Comparison of ENCODE assay signal across 30 cellular contexts in the genomic region with DNA sequence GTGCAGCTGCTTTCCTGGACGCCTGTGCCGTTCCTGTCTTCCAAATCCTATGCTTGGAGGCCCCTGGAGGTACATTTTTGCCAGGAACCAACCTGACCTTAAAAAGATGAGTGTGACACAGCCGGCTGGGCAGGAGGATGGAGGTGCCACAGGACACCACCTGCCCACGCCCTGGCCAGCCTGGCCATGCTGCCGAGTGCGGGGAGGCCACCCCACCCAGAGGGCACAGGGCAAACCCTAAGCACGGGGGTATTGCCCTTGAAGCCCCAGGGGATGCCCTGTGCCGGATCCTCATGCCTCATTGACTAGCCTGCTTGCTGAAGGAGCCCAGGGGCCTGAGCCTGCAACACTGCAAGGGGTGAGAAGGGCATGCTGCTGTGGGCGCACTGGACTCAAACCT.
"Had no signal": no experiment of that assay in that cellular context is flagged by ENCODE, and none has a peak within 500 bp of the region (broad histone marks: within the 10 kb centered on the region; RNA-seq: fewer than 3 reads in every experiment).

No MANE protein-coding gene starts in this region.

- DNase-seq: activated CD4-positive, alpha-beta memory T cell treated with anti-CD3 and anti-CD28 coated beads for 36 hours; activated CD4-positive, alpha-beta T cell treated with anti-CD3 and anti-CD28 coated beads, Interleukin-2, amount 10 ng/mL, durations not matched to agents 24 days and 14 days; activated CD4-positive, CD25-positive, alpha-beta regulatory T cell; activated CD4-positive, CD25-positive, alpha-beta regulatory T cell treated with anti-CD3 and anti-CD28 coated beads, Interleukin-2, amount 50 U/mL, for 72 hours; activated CD8-positive, alpha-beta memory T cell treated with anti-CD3 and anti-CD28 coated beads, Interleukin-2, amount 10 ng/mL, durations not matched to agents 7 days and 5 days; activated CD8-positive, alpha-beta memory T cell treated with anti-CD3 and anti-CD28 coated beads, Interleukin-2, amount 50 U/mL, for 4 hours; activated CD8-positive, alpha-beta T cell treated with anti-CD3 and anti-CD28 coated beads, Interleukin-2, amount 10 ng/mL, durations not matched to agents 7 days and 5 days; activated effector memory CD4-positive, alpha-beta T cell treated with Interleukin-2 at 50 U/mL for 16 hours; activated gamma-delta T cell treated with Interleukin-2 at 50 U/mL for 16 hours; activated naive CD4-positive, alpha-beta T cell treated with Interleukin-2 at 50 U/mL for 16 hours; activated naive CD8-positive, alpha-beta T cell treated with anti-CD3 and anti-CD28 coated beads, Interleukin-2, amount 10 ng/mL, durations not matched to agents 7 days and 5 days; activated T-cell treated with anti-CD3 and anti-CD28 coated beads, Interleukin-2, amount 50 U/mL, for 1 hour; central memory CD4-positive, alpha-beta T cell; cerebellar nuclear complex; colonic mucosa; effector memory CD4-positive, alpha-beta T cell; endodermal cell; foreskin fibroblast; head of caudate nucleus; T-cell; T-helper 9 cell had no signal

- H3K4me1 Mint-ChIP-seq: activated CD4-positive, alpha-beta T cell treated with anti-CD3 and anti-CD28 coated beads for 36 hours; activated CD4-positive, alpha-beta T cell treated with anti-CD3 and anti-CD28 coated beads, Interleukin-2, amount 10 ng/mL, durations not matched to agents 24 days and 14 days; activated CD8-positive, alpha-beta memory T cell treated with anti-CD3 and anti-CD28 coated beads, Interleukin-2, amount 10 ng/mL, durations not matched to agents 7 days and 5 days; activated naive CD4-positive, alpha-beta T cell treated with anti-CD3 and anti-CD28 coated beads, Interleukin-2, amount 50 U/mL, for 24 hours; activated naive CD8-positive, alpha-beta T cell treated with anti-CD3 and anti-CD28 coated beads, Interleukin-2, amount 10 ng/mL, durations not matched to agents 7 days and 5 days; activated T-helper 17 cell treated with anti-CD3 and anti-CD28 coated beads, Interleukin-2, amount 50 U/mL, for 72 hours; brain; endodermal cell; T-cell had no signal

- ATAC-seq: activated CD4-positive, alpha-beta T cell treated with anti-CD3 and anti-CD28 coated beads for 36 hours; activated CD8-positive, alpha-beta memory T cell treated with anti-CD3 and anti-CD28 coated beads, Interleukin-2, amount 10 ng/mL, durations not matched to agents 7 days and 5 days; activated CD8-positive, alpha-beta T cell treated with anti-CD3 and anti-CD28 coated beads, Interleukin-2, amount 10 ng/mL, durations not matched to agents 7 days and 5 days; activated T-helper 17 cell treated with anti-CD3 and anti-CD28 coated beads, Interleukin-2, amount 50 U/mL, for 72 hours; esophagus mucosa; T-cell had no signal

- H3K27me3 Mint-ChIP-seq: activated CD4-positive, alpha-beta memory T cell treated with anti-CD3 and anti-CD28 coated beads for 36 hours; activated CD4-positive, alpha-beta T cell treated with anti-CD3 and anti-CD28 coated beads for 36 hours; activated CD4-positive, alpha-beta T cell treated with anti-CD3 and anti-CD28 coated beads, Interleukin-2, amount 10 ng/mL, durations not matched to agents 24 days and 14 days; activated CD8-positive, alpha-beta memory T cell treated with anti-CD3 and anti-CD28 coated beads, Interleukin-2, amount 10 ng/mL, durations not matched to agents 7 days and 5 days; activated naive CD4-positive, alpha-beta T cell treated with anti-CD3 and anti-CD28 coated beads, Interleukin-2, amount 50 U/mL, for 24 hours; activated naive CD8-positive, alpha-beta T cell treated with anti-CD3 and anti-CD28 coated beads, Interleukin-2, amount 10 ng/mL, durations not matched to agents 7 days and 5 days; activated T-helper 17 cell treated with anti-CD3 and anti-CD28 coated beads, Interleukin-2, amount 50 U/mL, for 72 hours; brain; T-cell had no signal

- H3K27ac ChIP-seq: ascending aorta, breast epithelium, cardiac muscle cell, colonic mucosa had no signal

- H3K4me3 ChIP-seq: ascending aorta, breast epithelium, cardiac muscle cell, colonic mucosa had no signal

- H3K4me3 Mint-ChIP-seq: activated CD4-positive, alpha-beta memory T cell treated with anti-CD3 and anti-CD28 coated beads for 36 hours; activated CD4-positive, alpha-beta T cell treated with anti-CD3 and anti-CD28 coated beads for 36 hours; activated CD4-positive, alpha-beta T cell treated with anti-CD3 and anti-CD28 coated beads, Interleukin-2, amount 10 ng/mL, durations not matched to agents 24 days and 14 days; activated CD8-positive, alpha-beta memory T cell treated with anti-CD3 and anti-CD28 coated beads, Interleukin-2, amount 10 ng/mL, durations not matched to agents 7 days and 5 days; activated CD8-positive, alpha-beta T cell treated with anti-CD3 and anti-CD28 coated beads, Interleukin-2, amount 10 ng/mL, durations not matched to agents 7 days and 5 days; activated naive CD4-positive, alpha-beta T cell treated with anti-CD3 and anti-CD28 coated beads, Interleukin-2, amount 50 U/mL, for 24 hours; activated naive CD8-positive, alpha-beta T cell treated with anti-CD3 and anti-CD28 coated beads, Interleukin-2, amount 10 ng/mL, durations not matched to agents 7 days and 5 days; activated T-helper 17 cell treated with anti-CD3 and anti-CD28 coated beads, Interleukin-2, amount 50 U/mL, for 72 hours; brain; endodermal cell; T-cell; T-helper 1 cell treated with Interleukin-12 subunit alpha and Interleukin-12 subunit beta and Interleukin-4 antibody, amounts not matched to agents 30 μg/mL and 1 μg/mL, for 36 hours had no signal

- H3K27me3 ChIP-seq: ascending aorta, breast epithelium, cardiac muscle cell, colonic mucosa had no signal

- H3K27ac Mint-ChIP-seq: activated CD4-positive, alpha-beta memory T cell treated with anti-CD3 and anti-CD28 coated beads for 36 hours; activated CD4-positive, alpha-beta T cell treated with anti-CD3 and anti-CD28 coated beads for 36 hours; activated CD4-positive, alpha-beta T cell treated with anti-CD3 and anti-CD28 coated beads, Interleukin-2, amount 10 ng/mL, durations not matched to agents 24 days and 14 days; activated CD8-positive, alpha-beta memory T cell treated with anti-CD3 and anti-CD28 coated beads, Interleukin-2, amount 10 ng/mL, durations not matched to agents 7 days and 5 days; activated CD8-positive, alpha-beta T cell treated with anti-CD3 and anti-CD28 coated beads, Interleukin-2, amount 10 ng/mL, durations not matched to agents 7 days and 5 days; activated naive CD4-positive, alpha-beta T cell treated with anti-CD3 and anti-CD28 coated beads, Interleukin-2, amount 50 U/mL, for 24 hours; activated naive CD8-positive, alpha-beta T cell treated with anti-CD3 and anti-CD28 coated beads, Interleukin-2, amount 10 ng/mL, durations not matched to agents 7 days and 5 days; activated T-helper 17 cell treated with anti-CD3 and anti-CD28 coated beads, Interleukin-2, amount 50 U/mL, for 72 hours; T-cell; T-helper 1 cell treated with Interleukin-12 subunit alpha and Interleukin-12 subunit beta and Interleukin-4 antibody, amounts not matched to agents 30 μg/mL and 1 μg/mL, for 36 hours had no signal

- H3K9me3 ChIP-seq: ascending aorta, breast epithelium, colonic mucosa had no signal

- H3K4me1 ChIP-seq: ascending aorta, breast epithelium, colonic mucosa had no signal

- H3K9me3 Mint-ChIP-seq: activated CD4-positive, alpha-beta memory T cell treated with anti-CD3 and anti-CD28 coated beads for 36 hours; activated CD4-positive, alpha-beta T cell treated with anti-CD3 and anti-CD28 coated beads, Interleukin-2, amount 10 ng/mL, durations not matched to agents 24 days and 14 days; activated naive CD4-positive, alpha-beta T cell treated with anti-CD3 and anti-CD28 coated beads, Interleukin-2, amount 50 U/mL, for 24 hours; activated naive CD8-positive, alpha-beta T cell treated with anti-CD3 and anti-CD28 coated beads, Interleukin-2, amount 10 ng/mL, durations not matched to agents 7 days and 5 days; activated T-helper 17 cell treated with anti-CD3 and anti-CD28 coated beads, Interleukin-2, amount 50 U/mL, for 72 hours; brain; endodermal cell; T-cell; T-helper 1 cell treated with Interleukin-12 subunit alpha and Interleukin-12 subunit beta and Interleukin-4 antibody, amounts not matched to agents 30 μg/mL and 1 μg/mL, for 36 hours had no signal
